ENCODE assay signal across 30 cellular contexts in the genomic region with DNA sequence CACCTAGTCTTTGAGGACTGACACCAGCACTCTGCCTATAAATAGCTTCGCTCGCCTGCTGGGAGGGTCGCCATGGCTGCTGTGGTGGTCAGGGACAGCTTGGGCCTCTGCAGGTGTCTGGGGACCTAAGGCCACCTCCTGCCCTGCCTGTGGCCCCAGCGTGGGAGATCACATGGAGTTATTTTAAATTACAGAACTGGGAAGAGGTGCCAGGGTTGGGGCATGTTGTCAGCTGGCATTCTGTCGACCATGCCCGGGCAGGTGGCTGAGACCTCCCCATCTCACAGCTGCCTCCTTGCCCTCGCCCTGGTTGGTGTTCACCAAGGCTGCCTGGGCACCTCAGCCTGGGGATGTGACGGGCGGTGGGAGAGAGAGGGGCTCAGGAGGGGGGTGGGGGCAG. TPM values are rescaled to one million over a fixed set of nuclear protein-coding genes. Genes with fewer than 3 reads are reported as not detected.
"Had no signal": no experiment of that assay in that cellular context is flagged by ENCODE, and none has a peak within 500 bp of the region (broad histone marks: within the 10 kb centered on the region; RNA-seq: fewer than 3 reads in every experiment).

No MANE protein-coding gene starts in this region.

- H3K4me3 ChIP-seq: heart right ventricle, hepatocyte, lower lobe of right lung, right atrium auricular region, right lobe of liver, smooth muscle cell, suprapubic skin, thoracic aorta, tibial artery, uterus had no signal

- H3K4me1 Mint-ChIP-seq: nephron; neural crest cell; stimulated activated effector memory CD8-positive, alpha-beta T cell treated with anti-CD3 and anti-CD28 coated beads, Interleukin-12 subunit alpha, Interleukin-12 subunit beta, amount 100 ng/mL, for 72 hours had no signal

- H3K27ac Mint-ChIP-seq: naive B cell; nephron; progenitor cell of endocrine pancreas; stimulated activated effector memory CD8-positive, alpha-beta T cell treated with anti-CD3 and anti-CD28 coated beads, Interleukin-12 subunit alpha, Interleukin-12 subunit beta, amount 100 ng/mL, for 72 hours; stimulated activated naive CD8-positive, alpha-beta T cell treated with anti-CD3 and anti-CD28 coated beads, Interleukin-15, Interleukin-2, amounts not matched to agents 100 ng/mL and 50 ng/mL, for 24 hours had no signal

- H3K9me3 ChIP-seq: heart right ventricle, lower lobe of right lung, right atrium auricular region, right lobe of liver, suprapubic skin, thoracic aorta, tibial artery, uterus had no signal

- H3K27me3 ChIP-seq: hepatocyte, right atrium auricular region, right lobe of liver had no signal

- H3K4me3 Mint-ChIP-seq: naive B cell; nephron; neural crest cell; stimulated activated effector memory CD8-positive, alpha-beta T cell treated with anti-CD3 and anti-CD28 coated beads, Interleukin-12 subunit alpha, Interleukin-12 subunit beta, amount 100 ng/mL, for 72 hours; stimulated activated naive CD8-positive, alpha-beta T cell treated with anti-CD3 and anti-CD28 coated beads, Interleukin-15, Interleukin-2, amounts not matched to agents 100 ng/mL and 50 ng/mL, for 24 hours had no signal

- H3K36me3 Mint-ChIP-seq: naive B cell had no signal

- H3K9me3 Mint-ChIP-seq: naive B cell; neural crest cell; stimulated activated effector memory CD8-positive, alpha-beta T cell treated with anti-CD3 and anti-CD28 coated beads, Interleukin-12 subunit alpha, Interleukin-12 subunit beta, amount 100 ng/mL, for 72 hours; stimulated activated naive CD8-positive, alpha-beta T cell treated with anti-CD3 and anti-CD28 coated beads, Interleukin-15, Interleukin-2, amounts not matched to agents 100 ng/mL and 50 ng/mL, for 24 hours had no signal

- H2AFZ ChIP-seq: hepatocyte, parathyroid adenoma had no signal

- ATAC-seq: heart right ventricle; left ventricle myocardium superior; lower lobe of right lung; right lobe of liver; stimulated activated effector memory CD8-positive, alpha-beta T cell treated with anti-CD3 and anti-CD28 coated beads, Interleukin-12 subunit alpha, Interleukin-12 subunit beta, amount 100 ng/mL, for 72 hours had no signal

- H3K79me2 ChIP-seq: hepatocyte, parathyroid adenoma had no signal

- H3K4me2 ChIP-seq: hepatocyte, smooth muscle cell had no signal

- H3K4me1 ChIP-seq: parathyroid adenoma, right lobe of liver, uterus had no signal

- H3K36me3 ChIP-seq: heart right ventricle, lower lobe of right lung, right atrium auricular region, right lobe of liver, suprapubic skin, thoracic aorta, tibial artery, uterus had no signal

- DNase-seq: heart right ventricle; islet precursor cell; left ventricle myocardium superior; lower lobe of right lung; mammary epithelial cell; mesenchymal stem cell; naive B cell; nucleus accumbens; stimulated activated CD4-positive, alpha-beta T cell treated with anti-CD3 and anti-CD28 coated beads, Interleukin-12 subunit alpha, Interleukin-12 subunit beta, amount 100 ng/mL, for 4 hours; stimulated activated CD4-positive, alpha-beta T cell treated with anti-CD3 and anti-CD28 coated beads, Interleukin-15, amount 100 ng/mL, for 24 hours; stimulated activated CD4-positive, alpha-beta T cell treated with anti-CD3 and anti-CD28 coated beads, Interleukin-2, amount 100 ng/mL, for 24 hours; stimulated activated CD4-positive, alpha-beta T cell treated with anti-CD3 and anti-CD28 coated beads, Interleukin-4, amount 100 ng/mL, for 1 hour; stimulated activated naive CD4-positive, alpha-beta T cell; tibial artery; trophoblast cell; uterus had no signal

- H3K27ac ChIP-seq: heart right ventricle, hepatocyte, lower lobe of right lung, parathyroid adenoma, right atrium auricular region, right lobe of liver, suprapubic skin, thoracic aorta, tibial artery, uterus had no signal

RNA-seq across cellular contexts. Expression of a gene that starts 18.1 kb away (rescaled TPM):
- total RNA-seq: heart right ventricle, left ventricle myocardium superior, mammary epithelial cell, neural crest cell, right atrium auricular region, skeletal muscle tissue, smooth muscle cell, subcutaneous adipose tissue had no signal
